In genomic region chr5:146447734-146448380, GRCh38 we compare ENCODE assay signal across 8 cellular contexts. TPM values are rescaled to one million over a fixed set of nuclear protein-coding genes. Genes with fewer than 3 reads are reported as not detected.
DNase-seq lines count a peak whose midpoint lies in the region; ATAC-seq and TF ChIP-seq lines count a peak whose summit lies in the region.

No MANE protein-coding gene starts in this region.

- CTCF ChIA-PET in RWPE1 (lab: Yijun Ruan, JAX): interaction anchor here (0.6 to 1.3 kb wide), 3 partner anchors 11 to 216 kb away, joined by 3 to 4 read pairs (median 3); no protein-coding TSS in a partner anchor

- POLR2A ChIA-PET in RWPE1 (lab: Yijun Ruan, JAX; ENCODE audit: low non-redundant PET): no interaction called here

- ATAC-seq in GM18861 (IDR thresholded peaks at IDR 0.05; ENCODE audit: unreplicated experiment) (peak; percentile 7), HG03097 (IDR thresholded peaks at IDR 0.05; ENCODE audit: low FRiP score, unreplicated experiment) (peak; percentile 27)

- TF ChIP-seq CTCF in AG09309 (IDR thresholded peaks at IDR 0.05; ENCODE audit: control insufficient read depth, insufficient read depth, low read depth, low read length, missing control alignments) (no peak), RWPE1 (conservative IDR thresholded peaks at IDR 0.05; ENCODE audit: low read depth) (no peak), cardiac fibroblast (IDR thresholded peaks at IDR 0.05; ENCODE audit: low read depth, low read length) (no peak)

- no peaks in the 10 kb centered on the region for H3K9me3 ChIP-seq in mesodermal cell (ENCODE audit: control insufficient read depth, low read length)
- H3K9me3 ChIP-seq in thymus (ENCODE audit: control insufficient read depth): no peaks in the 10 kb centered on the region

- H3K36me3 ChIP-seq in mesodermal cell (ENCODE audit: control insufficient read depth, insufficient read depth, low read length) (peaks cover 3% of the 10 kb centered on the region), thymus (ENCODE audit: control insufficient read depth, insufficient read depth) (no peaks in the 10 kb centered on the region)

- H3K4me3 ChIP-seq in AG09309 (ENCODE audit: control insufficient read depth, low read depth, low read length) (peak overlapping the region; percentile 93), cardiac fibroblast (replicated peaks in 1 of 2; ENCODE audit: low read depth in 2 of 2, low read length in 2 of 2) (peak overlapping the region; percentile 96 to 99), mesodermal cell (ENCODE audit: extremely low read depth, insufficient read depth, low read length, poor library complexity, severe bottlenecking) (peak overlapping the region; percentile 99), thymus (ENCODE audit: low read length) (peak overlapping the region; percentile 94)

- 0 to 1% methylated on average over 10 to 19 of the region's 20 CpGs for WGBS in mesodermal cell (ENCODE audit: insufficient coverage in 2 of 2), 2 experiments
- WGBS in thymus: under 1% methylated on average over 20 of the region's 20 CpGs

- H3K4me1 ChIP-seq in mesodermal cell (ENCODE audit: control insufficient read depth, insufficient read depth, low read length, poor library complexity, severe bottlenecking) (peaks cover 7% of the 10 kb centered on the region), thymus (ENCODE audit: control insufficient read depth, insufficient read depth, low read length) (peaks cover 10% of the 10 kb centered on the region)

- no peaks in the 10 kb centered on the region for H3K27me3 ChIP-seq in thymus (ENCODE audit: control insufficient read depth, insufficient read depth)

- H3K27ac ChIP-seq in RWPE1 (peak overlapping the region; percentile 81), mesodermal cell (ENCODE audit: low read depth, low read length, severe bottlenecking) (peak overlapping the region; percentile 95), thymus (ENCODE audit: low read depth) (peak overlapping the region; percentile 96)

- DNase-seq in AG09309 (ENCODE audit: low read depth): peak; percentile 20
- DNase-seq in RWPE1 (ENCODE audit: low spot score): peak; percentile 33
- peak; percentile 35 to 60 for DNase-seq in cardiac fibroblast (ENCODE audit: low read depth in 2 of 2)
- DNase-seq in NCI-H446 treated with DMSO at 0.1 percent for 48 hours (lab: John Stamatoyannopoulos, UW): no peak

RNA-seq across cellular contexts. Expression of gene TCERG1, which starts 0.7 kb away (rescaled TPM):
- polyA plus RNA-seq in mesodermal cell (2013, experiment 1 of 2): 72.3 TPM
- 74.4 TPM for polyA plus RNA-seq in mesodermal cell (2013, experiment 2 of 2)
- 103 TPM for polyA plus RNA-seq in thymus
